9 cellular contexts compared by ENCODE assay signal in the genomic region with DNA sequence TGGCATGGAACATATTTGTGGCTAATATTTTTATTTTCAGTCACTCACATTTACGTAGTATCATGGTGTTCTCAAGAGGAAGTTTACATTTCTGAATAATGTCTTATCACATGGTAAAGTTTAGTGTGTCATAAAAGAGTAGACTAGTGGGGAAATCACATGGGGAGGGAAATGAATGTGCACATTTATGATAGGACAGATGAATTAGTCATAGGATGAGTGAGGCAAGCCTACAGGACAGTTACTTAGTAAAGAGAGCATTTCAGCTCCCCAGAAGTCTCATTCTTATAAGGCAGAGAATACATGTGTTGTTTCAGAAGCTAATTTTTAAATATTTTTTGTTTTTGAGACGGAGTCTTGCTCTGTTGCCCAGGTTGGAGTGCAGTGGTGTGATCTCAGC. TPM values are rescaled to one million over a fixed set of nuclear protein-coding genes. Genes with fewer than 3 reads are reported as not detected.
DNase-seq lines count a peak whose midpoint lies in the region; FAIRE-seq and TF ChIP-seq lines count a peak whose summit lies in the region.
"Had no signal": no experiment of that assay in that cellular context is flagged by ENCODE, and none has a peak within 500 bp of the region (broad histone marks: within the 10 kb centered on the region; RNA-seq: fewer than 3 reads in every experiment).

No MANE protein-coding gene starts in this region.

- peak; percentile 5 for DNase-seq in SKM-1 treated with dmso at 0.1 percent for 144 hours (lab: John Stamatoyannopoulos, UW; ENCODE audit: unreplicated experiment)
- DNase-seq in SKM-1 (lab: John Stamatoyannopoulos, UW; ENCODE audit: unreplicated experiment), result no peak
- DNase-seq in OCI-M1 (lab: John Stamatoyannopoulos, UW), result peak; percentile 84
- peak; percentile 42 for DNase-seq in epidermal melanocyte (ENCODE audit: insufficient read length, low spot score)
- DNase-seq in small intestine, result peak; percentile 80
- DNase-seq in coronary artery (ENCODE audit: low spot score), result no peak
- DNase-seq in NCI-H82 (lab: John Stamatoyannopoulos, UW), result no peak
- no peak for DNase-seq in NCI-H345 treated with DMSO at 0.1 percent for 48 hours (lab: John Stamatoyannopoulos, UW; ENCODE audit: unreplicated experiment)

- H3K36me3 ChIP-seq in small intestine (ENCODE audit: control insufficient read depth in 2 of 2, insufficient read depth in 2 of 2, low read length in 2 of 2), result no peaks in the 10 kb centered on the region

- no peaks in the 10 kb centered on the region for H3K4me1 ChIP-seq in small intestine (ENCODE audit: control insufficient read depth in 2 of 2, insufficient read depth in 1 of 2, low read depth in 1 of 2, low read length in 1 of 2)

- no peak for TF ChIP-seq CTCF in coronary artery (IDR thresholded peaks at IDR 0.05)

- WGBS in small intestine, 3 donors, result 41 to 74% (median 43%) methylated on average over 2 of the region's 2 CpGs

- no peaks in the 10 kb centered on the region for H3K9me3 ChIP-seq in small intestine (ENCODE audit: control insufficient read depth, low read depth)

- no peaks in the 10 kb centered on the region for H3K27me3 ChIP-seq in small intestine (ENCODE audit: control insufficient read depth in 2 of 2, insufficient read depth in 2 of 2, low read length in 2 of 2)

- H3K4me3 ChIP-seq in small intestine (ENCODE audit: low read depth in 1 of 2, low read length in 2 of 2) (no peak overlapping the region), coronary artery (no peak overlapping the region)

- no peak for FAIRE-seq in small intestine (lab: Jason Lieb, UNC)
- FAIRE-seq: A204.1 had no signal

- no peak overlapping the region for H3K27ac ChIP-seq in small intestine (ENCODE audit: low read depth in 1 of 2, low read length in 1 of 2)
- no peak overlapping the region for H3K27ac ChIP-seq in coronary artery

RNA-seq across cellular contexts. Expression of a gene that starts 6.2 kb away (rescaled TPM):
- polyA plus RNA-seq in small intestine, result 10 to 100 TPM; 20.7 to 90.6 (median 83.0) TPM

Comparison
In these comparisons a context has a peak if more than half of its experiments do, and no peak if none do; other contexts are left out.
1. DNase-seq: peak in SKM-1 treated with dmso at 0.1 percent for 144 hours (single experiment), OCI-M1 (single experiment), epidermal melanocyte (single experiment) and small intestine (single experiment); none in SKM-1 (single experiment), coronary artery (single experiment), NCI-H82 (single experiment) and NCI-H345 treated with DMSO at 0.1 percent for 48 hours (single experiment).